14 cellular contexts compared by ENCODE assay signal in genomic region chr12:124426594-124427550, GRCh38.
A peak's percentile ranks its signal among the peaks of the same experiment; 100 is the strongest.
DNase-seq lines count a peak whose midpoint lies in the region; ATAC-seq and TF ChIP-seq lines count a peak whose summit lies in the region.
"Had no signal": no experiment of that assay in that cellular context is flagged by ENCODE, and none has a peak within 500 bp of the region (broad histone marks: within the 10 kb centered on the region; RNA-seq: fewer than 3 reads in every experiment).

No MANE protein-coding gene starts in this region.

- no peak for TF ChIP-seq RAD21 in liver (IDR thresholded peaks at IDR 0.05)

- TF ChIP-seq CTCF in ascending aorta (IDR thresholded peaks at IDR 0.05): no peak
- TF ChIP-seq CTCF in liver (IDR thresholded peaks at IDR 0.05; ENCODE audit: low read depth, low read length, missing input control): no peak
- TF ChIP-seq CTCF in suprapubic skin (IDR thresholded peaks at IDR 0.05): no peak

- no peak overlapping the region for H3K9ac ChIP-seq in liver (ENCODE audit: low read depth in 1 of 2, low read length in 2 of 2)

- DNase-seq in NCI-H1417 (lab: John Stamatoyannopoulos, UW): peak in 2 of 3 experiments; percentile 19 to 75
- no peak for DNase-seq in NCI-H1417 treated with DMSO at 0.1 percent for 48 hours (lab: John Stamatoyannopoulos, UW)
- DNase-seq in ascending aorta (ENCODE audit: low spot score in 2 of 2): no peak
- DNase-seq in suprapubic skin (ENCODE audit: low spot score in 2 of 2): no peak
- DNase-seq in NCI-H187 treated with DMSO at 0.1 percent for 48 hours (lab: John Stamatoyannopoulos, UW): no peak
- no peak for DNase-seq in NCI-H510A (lab: John Stamatoyannopoulos, UW)
- DNase-seq: 8988T; activated CD4-positive, alpha-beta T cell treated with anti-CD3 and anti-CD28 coated beads for 36 hours; cortex of kidney; Kasumi-1; NCI-H446 treated with DMSO at 0.1 percent for 48 hours had no signal

- 85% methylated on average over 41 of the region's 41 CpGs for WGBS in liver
- 89% methylated on average over 23 of the region's 41 CpGs for WGBS in suprapubic skin

- TF ChIP-seq EP300 in suprapubic skin (IDR thresholded peaks at IDR 0.05): no peak

- H3K27me3 ChIP-seq in ascending aorta (no peaks in the 10 kb centered on the region), liver (ENCODE audit: control insufficient read depth in 4 of 4, insufficient read depth in 4 of 4, low read length in 3 of 4) (no peaks in the 10 kb centered on the region), suprapubic skin (no peaks in the 10 kb centered on the region)

- H3K36me3 ChIP-seq in ascending aorta: peaks cover 29 to 50% of the 10 kb centered on the region in 2 donors
- H3K36me3 ChIP-seq in liver (ENCODE audit: control insufficient read depth in 4 of 4, insufficient read depth in 3 of 4, low read depth in 1 of 4, low read length in 3 of 4): peaks cover 0 to 22% (median 6%) of the 10 kb centered on the region in 4 donors
- H3K36me3 ChIP-seq in suprapubic skin: peaks cover 53% of the 10 kb centered on the region

- peak overlapping the region; percentile 28 to 41 for H3K27ac ChIP-seq in ascending aorta
- peak overlapping the region; percentile 59 to 66 for H3K27ac ChIP-seq in liver (ENCODE audit: low read depth in 1 of 2, low read length in 2 of 2)
- peak overlapping the region; percentile 45 for H3K27ac ChIP-seq in suprapubic skin

- intact Hi-C loops in ascending aorta (cut with DNase I): loop anchor here (10.0 kb wide), 1 partner anchor 1042 kb away; the partner anchor contains the start of gene KMT5A

- H3K9me3 ChIP-seq in ascending aorta (no peaks in the 10 kb centered on the region), liver (ENCODE audit: control insufficient read depth in 4 of 4, low read length in 3 of 4) (no peaks in the 10 kb centered on the region), suprapubic skin (no peaks in the 10 kb centered on the region)

- ATAC-seq in HG03097 (IDR thresholded peaks at IDR 0.05; ENCODE audit: low FRiP score, unreplicated experiment): no peak
- ATAC-seq: activated CD4-positive, alpha-beta T cell treated with anti-CD3 and anti-CD28 coated beads for 36 hours; SK-N-SH treated with all-trans-retinoic acid at 6 μM for 48 hours had no signal

- no peak for TF ChIP-seq POLR2A in suprapubic skin (IDR thresholded peaks at IDR 0.05)

- H3K4me1 ChIP-seq in ascending aorta (peaks cover 4 to 20% of the 10 kb centered on the region in 2 donors), liver (ENCODE audit: control insufficient read depth in 4 of 4, insufficient read depth in 4 of 4, low read length in 3 of 4) (peaks cover 6 to 38% (median 9%) of the 10 kb centered on the region in 4 donors), suprapubic skin (peaks cover 57% of the 10 kb centered on the region)

- H3K4me3 ChIP-seq in ascending aorta (no peak overlapping the region), liver (ENCODE audit: low read depth in 1 of 3, low read length in 3 of 3) (no peak overlapping the region), suprapubic skin (no peak overlapping the region)

TF ChIP-seq in liver, 16 proteins besides CTCF, POLR2A, EP300 and RAD21:
- TF ChIP-seq REST (IDR thresholded peaks at IDR 0.05) (no peak), SP1 (IDR thresholded peaks at IDR 0.05) (no peak), JUND (IDR thresholded peaks at IDR 0.05) (no peak), FOXA2 (IDR thresholded peaks at IDR 0.05) (no peak), TAF1 (conservative IDR thresholded peaks at IDR 0.05) (no peak), HNF4A (conservative IDR thresholded peaks at IDR 0.05) (no peak), FOXA1 (IDR thresholded peaks at IDR 0.05) (no peak), NR2F2 (IDR thresholded peaks at IDR 0.05) (no peak), HNF4G (IDR thresholded peaks at IDR 0.05) (no peak)
TF ChIP-seq in liver: peak in this region for 0.

Comparison
In these comparisons a context has a peak if more than half of its experiments do, and no peak if none do; other contexts are left out.
1. DNase-seq: peak in NCI-H1417 (2 of 3); none in NCI-H1417 treated with DMSO at 0.1 percent for 48 hours (single experiment), ascending aorta (0 of 2), suprapubic skin (0 of 2), NCI-H187 treated with DMSO at 0.1 percent for 48 hours (single experiment) and NCI-H510A (single experiment).
2. Peak in every context shown above with its lines, with median percentiles within 50 percentile points of each other: H3K27ac ChIP-seq.